12 cellular contexts compared by ENCODE assay signal in genomic region chr7:155374276-155375252, GRCh38.
DNase-seq lines count a peak whose midpoint lies in the region; ATAC-seq lines count a peak whose summit lies in the region.
"Had no signal": no experiment of that assay in that cellular context is flagged by ENCODE, and none has a peak within 500 bp of the region (broad histone marks: within the 10 kb centered on the region; RNA-seq: fewer than 3 reads in every experiment).

No MANE protein-coding gene starts in this region.

- H3K9me3 Mint-ChIP-seq in activated CD4-positive, alpha-beta T cell treated with anti-CD3 and anti-CD28 coated beads for 36 hours (ENCODE audit: low read depth), result no peaks in the 10 kb centered on the region
- no peaks in the 10 kb centered on the region for H3K9me3 Mint-ChIP-seq in activated CD4-positive, alpha-beta memory T cell treated with anti-CD3 and anti-CD28 coated beads, Interleukin-2, amount 10 ng/mL, durations not matched to agents 7 days and 5 days
- no peaks in the 10 kb centered on the region for H3K9me3 Mint-ChIP-seq in stimulated activated naive B cell treated with anti-CD40 and anti-IgM and Interleukin-4, amounts not matched to agents 10 μg/mL and 1 μg/mL and 100 μg/mL, for 72 hours

- intact Hi-C loops in activated CD4-positive, alpha-beta T cell treated with anti-CD3 and anti-CD28 coated beads for 36 hours (cut with DNase I, micrococcal nuclease), result loop anchor here (1.0 to 10.0 kb wide), 10 partner anchors 80 to 1643 kb away; partner anchors contain the start of gene EN2 (in 1 of the 2)

- H3K36me3 Mint-ChIP-seq in activated CD4-positive, alpha-beta T cell treated with anti-CD3 and anti-CD28 coated beads for 36 hours (ENCODE audit: low read depth), result no peaks in the 10 kb centered on the region
- peaks cover 4% of the 10 kb centered on the region for H3K36me3 Mint-ChIP-seq in activated CD4-positive, alpha-beta memory T cell treated with anti-CD3 and anti-CD28 coated beads, Interleukin-2, amount 10 ng/mL, durations not matched to agents 7 days and 5 days (ENCODE audit: low read depth)
- no peaks in the 10 kb centered on the region for H3K36me3 Mint-ChIP-seq in stimulated activated naive B cell treated with anti-CD40 and anti-IgM and Interleukin-4, amounts not matched to agents 10 μg/mL and 1 μg/mL and 100 μg/mL, for 72 hours

- no peak for ATAC-seq in activated CD4-positive, alpha-beta T cell treated with anti-CD3 and anti-CD28 coated beads for 36 hours
- ATAC-seq in stimulated activated naive B cell treated with anti-CD40 and anti-IgM and Interleukin-4, amounts not matched to agents 10 μg/mL and 1 μg/mL and 100 μg/mL, for 72 hours (replicated peaks), result no peak
- ATAC-seq in GM21381 (IDR thresholded peaks at IDR 0.05; ENCODE audit: unreplicated experiment) (no peak), HG02852 (IDR thresholded peaks at IDR 0.05; ENCODE audit: unreplicated experiment) (no peak)

- CTCF ChIA-PET in activated CD4-positive, alpha-beta T cell treated with anti-CD3 and anti-CD28 coated beads for 36 hours (lab: Charles Lee), result interaction anchor here (0.7 to 1.2 kb wide), 4 partner anchors 96 to 447 kb away, joined by 3 to 6 read pairs (median 3); no protein-coding TSS in a partner anchor
- CTCF ChIA-PET in activated CD4-positive, alpha-beta memory T cell treated with anti-CD3 and anti-CD28 coated beads, Interleukin-2, amount 10 ng/mL, durations not matched to agents 7 days and 5 days (lab: Charles Lee), result no interaction called here

- H3K27ac Mint-ChIP-seq in activated CD4-positive, alpha-beta T cell treated with anti-CD3 and anti-CD28 coated beads for 36 hours, result no peak overlapping the region
- H3K27ac Mint-ChIP-seq in activated CD4-positive, alpha-beta memory T cell treated with anti-CD3 and anti-CD28 coated beads, Interleukin-2, amount 10 ng/mL, durations not matched to agents 7 days and 5 days, result peak overlapping the region; percentile 6
- H3K27ac Mint-ChIP-seq in stimulated activated naive B cell treated with anti-CD40 and anti-IgM and Interleukin-4, amounts not matched to agents 10 μg/mL and 1 μg/mL and 100 μg/mL, for 72 hours, result peak overlapping the region; percentile 81

- H3K4me1 Mint-ChIP-seq in activated CD4-positive, alpha-beta T cell treated with anti-CD3 and anti-CD28 coated beads for 36 hours, result peaks cover 29% of the 10 kb centered on the region
- H3K4me1 Mint-ChIP-seq in activated CD4-positive, alpha-beta memory T cell treated with anti-CD3 and anti-CD28 coated beads, Interleukin-2, amount 10 ng/mL, durations not matched to agents 7 days and 5 days, result peaks cover 32% of the 10 kb centered on the region
- H3K4me1 Mint-ChIP-seq in stimulated activated naive B cell treated with anti-CD40 and anti-IgM and Interleukin-4, amounts not matched to agents 10 μg/mL and 1 μg/mL and 100 μg/mL, for 72 hours, result peaks cover 35 to 74% of the 10 kb centered on the region in 2 donors

- POLR2A ChIA-PET in activated CD4-positive, alpha-beta T cell treated with anti-CD3 and anti-CD28 coated beads for 36 hours (lab: Charles Lee), result no interaction called here
- POLR2A ChIA-PET in activated CD4-positive, alpha-beta memory T cell treated with anti-CD3 and anti-CD28 coated beads, Interleukin-2, amount 10 ng/mL, durations not matched to agents 7 days and 5 days (lab: Charles Lee), result no interaction called here

- peaks cover 81% of the 10 kb centered on the region for H3K27me3 Mint-ChIP-seq in activated CD4-positive, alpha-beta T cell treated with anti-CD3 and anti-CD28 coated beads for 36 hours
- peaks cover 87% of the 10 kb centered on the region for H3K27me3 Mint-ChIP-seq in activated CD4-positive, alpha-beta memory T cell treated with anti-CD3 and anti-CD28 coated beads, Interleukin-2, amount 10 ng/mL, durations not matched to agents 7 days and 5 days
- peaks cover 78 to 96% of the 10 kb centered on the region in 2 donors for H3K27me3 Mint-ChIP-seq in stimulated activated naive B cell treated with anti-CD40 and anti-IgM and Interleukin-4, amounts not matched to agents 10 μg/mL and 1 μg/mL and 100 μg/mL, for 72 hours

- DNase-seq in activated CD4-positive, alpha-beta T cell treated with anti-CD3 and anti-CD28 coated beads for 36 hours, result peak; percentile 29
- DNase-seq in activated CD4-positive, alpha-beta T cell treated with anti-CD3 and anti-CD28 coated beads for 4 hours, result no peak
- no peak for DNase-seq in activated CD4-positive, alpha-beta memory T cell treated with anti-CD3 and anti-CD28 coated beads, Interleukin-2, amount 10 ng/mL, durations not matched to agents 7 days and 5 days
- DNase-seq in left kidney (ENCODE audit: low read depth, low spot score) (peak; percentile 56), NCI-H526 (lab: John Stamatoyannopoulos, UW) (no peak)
- no peak for DNase-seq in stimulated activated naive B cell treated with anti-CD40 and anti-IgM and Interleukin-4, amounts not matched to agents 10 μg/mL and 1 μg/mL and 100 μg/mL, for 72 hours
- DNase-seq: ACHN, activated gamma-delta T cell, erythroblast, NCI-H510A had no signal

- H3K4me3 Mint-ChIP-seq in activated CD4-positive, alpha-beta T cell treated with anti-CD3 and anti-CD28 coated beads for 36 hours, result peak overlapping the region; percentile 46
- no peak overlapping the region for H3K4me3 Mint-ChIP-seq in activated CD4-positive, alpha-beta memory T cell treated with anti-CD3 and anti-CD28 coated beads, Interleukin-2, amount 10 ng/mL, durations not matched to agents 7 days and 5 days
- H3K4me3 Mint-ChIP-seq in stimulated activated naive B cell treated with anti-CD40 and anti-IgM and Interleukin-4, amounts not matched to agents 10 μg/mL and 1 μg/mL and 100 μg/mL, for 72 hours, result peak overlapping the region; percentile 82 to 84

Comparison
In these comparisons a context has a peak if more than half of its experiments do, and no peak if none do; other contexts are left out.
1. DNase-seq: peak in activated CD4-positive, alpha-beta T cell treated with anti-CD3 and anti-CD28 coated beads for 36 hours (single experiment) and left kidney (single experiment); none in activated CD4-positive, alpha-beta T cell treated with anti-CD3 and anti-CD28 coated beads for 4 hours (0 of 2), activated CD4-positive, alpha-beta memory T cell treated with anti-CD3 and anti-CD28 coated beads, Interleukin-2, amount 10 ng/mL, durations not matched to agents 7 days and 5 days (single experiment), stimulated activated naive B cell treated with anti-CD40 and anti-IgM and Interleukin-4, amounts not matched to agents 10 μg/mL and 1 μg/mL and 100 μg/mL, for 72 hours (single experiment) and NCI-H526 (0 of 2).